In the genomic region with DNA sequence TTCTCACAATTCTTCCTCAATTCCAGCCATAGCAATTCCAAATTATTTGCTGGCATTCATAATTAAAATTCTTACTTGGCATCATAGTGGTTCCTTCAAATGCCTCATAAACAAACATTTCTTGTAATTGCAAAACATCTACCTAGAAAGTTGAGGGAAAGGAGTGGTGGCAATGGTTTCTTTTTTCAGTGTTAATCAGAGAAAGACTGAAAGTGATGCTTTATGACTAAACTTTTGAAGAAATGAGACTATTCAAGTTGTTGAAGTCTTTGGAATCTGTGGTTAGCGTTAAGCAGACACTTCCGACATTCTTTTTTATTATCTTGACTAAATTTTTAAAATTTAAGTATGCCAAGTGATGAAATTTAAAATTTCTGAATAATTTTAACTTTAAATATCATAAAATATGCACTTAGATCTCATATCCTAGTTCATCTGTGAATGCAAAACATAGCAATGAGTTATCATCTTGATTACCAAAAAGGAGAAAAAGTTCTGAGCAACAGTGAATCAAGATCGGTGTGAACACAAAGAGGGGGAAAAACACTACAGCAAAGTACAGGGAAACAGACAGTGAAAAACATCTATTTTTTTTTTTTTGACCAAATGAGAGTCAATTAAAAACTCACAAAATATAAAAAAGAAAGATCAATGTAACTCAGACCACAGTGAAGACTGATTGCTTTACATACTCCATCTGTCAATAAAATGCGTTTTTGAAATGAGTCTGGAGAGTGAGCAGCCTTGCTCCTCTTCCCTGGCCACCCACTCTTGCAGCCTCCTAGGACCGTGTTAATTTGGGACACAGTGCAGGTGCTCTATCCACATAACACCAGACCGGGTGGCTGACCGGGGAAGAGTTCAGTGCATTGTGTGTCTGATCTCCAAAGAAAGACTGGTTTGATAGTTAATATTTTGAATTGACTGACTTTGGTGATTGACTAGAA, we compare ENCODE assay signal across 20 cellular contexts. TPM values are rescaled to one million over a fixed set of nuclear protein-coding genes. Genes with fewer than 3 reads are reported as not detected.
A peak's percentile ranks its signal among the peaks of the same experiment; 100 is the strongest.
DNase-seq lines count a peak whose midpoint lies in the region; ATAC-seq and TF ChIP-seq lines count a peak whose summit lies in the region.
"Had no signal": no experiment of that assay in that cellular context is flagged by ENCODE, and none has a peak within 500 bp of the region (broad histone marks: within the 10 kb centered on the region; RNA-seq: fewer than 3 reads in every experiment).

No MANE protein-coding gene starts in this region.

- dilution Hi-C loops in mammary epithelial cell (cut with HindIII; ENCODE audit: low sequenced_read_pairs), result no loop called here

- no TSS peak for BruUV-seq in mammary epithelial cell (replicated peaks; lab: Mats Ljungman, UMichigan)

- H3K9me3 Mint-ChIP-seq in activated naive CD4-positive, alpha-beta T cell treated with anti-CD3 and anti-CD28 coated beads, Interleukin-2, amount 50 U/mL, for 24 hours, result no peaks in the 10 kb centered on the region
- no peaks in the 10 kb centered on the region for H3K9me3 Mint-ChIP-seq in activated T-helper 2 cell treated with anti-CD3 and anti-CD28 coated beads, Interferon-gamma antibody, Interleukin-2, Interleukin-4, amounts not matched to agents 10 μg/mL and 5 μg/mL and 100 μg/mL, durations not matched to agents 14 hours and 24 hours and 36 hours
- H3K9me3 Mint-ChIP-seq in stimulated activated naive CD8-positive, alpha-beta T cell treated with anti-CD3 and anti-CD28 coated beads, Interleukin-15, amount 100 ng/mL, for 72 hours, result no peaks in the 10 kb centered on the region
- H3K9me3 Mint-ChIP-seq: dendritic cell treated with granulocyte-macrophage colony-stimulating factor and Interleukin-4, amounts not matched to agents 40 ng/mL and 50 ng/mL, for 4 days had no signal

- H3K4me3 ChIP-seq in mammary epithelial cell (replicated peaks in 1 of 3; ENCODE audit: insufficient read depth in 1 of 3, low read depth in 2 of 3, low read length in 3 of 3) (no peak overlapping the region), foreskin fibroblast (ENCODE audit: low read depth in 1 of 2, low read length in 2 of 2) (no peak overlapping the region)
- H3K4me3 ChIP-seq: GM23248, right lobe of liver, thyroid gland had no signal

- WGBS in mammary epithelial cell (ENCODE audit: low coverage, missing lambda C conversion rate), result 82% methylated on average over 7 of the region's 7 CpGs

- TF ChIP-seq CTCF in mammary epithelial cell (conservative IDR thresholded peaks at IDR 0.05 in 1 of 2, IDR thresholded peaks at IDR 0.05 in 1 of 2; ENCODE audit: extremely low read depth in 1 of 2, insufficient read depth in 1 of 2, low read depth in 1 of 2, low read length in 2 of 2), result no peak
- TF ChIP-seq CTCF in foreskin fibroblast (IDR thresholded peaks at IDR 0.05; ENCODE audit: low read depth, low read length), result no peak

- intact Hi-C loops in activated T-helper 2 cell treated with anti-CD3 and anti-CD28 coated beads, Interferon-gamma antibody, Interleukin-2, Interleukin-4, amounts not matched to agents 10 μg/mL and 5 μg/mL and 100 μg/mL, durations not matched to agents 14 hours and 24 hours and 36 hours (cut with micrococcal nuclease), result loop anchor here (1.0 to 10.0 kb wide), 10 partner anchors 10 to 1301 kb away; no protein-coding TSS in a partner anchor
- intact Hi-C loops in mammary epithelial cell (cut with micrococcal nuclease), result no loop called here

- H3K4me2 ChIP-seq in mammary epithelial cell (ENCODE audit: insufficient read depth, low read depth, low read length), result no peak overlapping the region

- H3K9me3 ChIP-seq in mammary epithelial cell (replicated peaks; ENCODE audit: insufficient read depth, low read length), result no peaks in the 10 kb centered on the region
- H3K9me3 ChIP-seq: right lobe of liver, thyroid gland had no signal

- peak; percentile 82 for ATAC-seq in HG02885 (IDR thresholded peaks at IDR 0.05; ENCODE audit: poor library complexity, unreplicated experiment)
- peak; percentile 57 for ATAC-seq in stimulated activated naive CD8-positive, alpha-beta T cell treated with anti-CD3 and anti-CD28 coated beads, Interleukin-15, amount 100 ng/mL, for 72 hours
- ATAC-seq: foreskin keratinocyte, right lobe of liver, Right ventricle myocardium inferior had no signal

- no peaks in the 10 kb centered on the region for H4K20me1 ChIP-seq in mammary epithelial cell (ENCODE audit: insufficient read depth, low read length)

- H3K27me3 ChIP-seq in mammary epithelial cell (ENCODE audit: insufficient read depth, low read length), result peaks cover 2% of the 10 kb centered on the region
- H3K27me3 ChIP-seq: foreskin keratinocyte, right lobe of liver, thyroid gland had no signal

- peaks cover 97% of the 10 kb centered on the region for H3K4me1 Mint-ChIP-seq in activated naive CD4-positive, alpha-beta T cell treated with anti-CD3 and anti-CD28 coated beads, Interleukin-2, amount 50 U/mL, for 24 hours
- peaks cover 72% of the 10 kb centered on the region for H3K4me1 Mint-ChIP-seq in activated T-helper 2 cell treated with anti-CD3 and anti-CD28 coated beads, Interferon-gamma antibody, Interleukin-2, Interleukin-4, amounts not matched to agents 10 μg/mL and 5 μg/mL and 100 μg/mL, durations not matched to agents 14 hours and 24 hours and 36 hours (ENCODE audit: low read depth)
- peaks cover 97% of the 10 kb centered on the region for H3K4me1 Mint-ChIP-seq in stimulated activated naive CD8-positive, alpha-beta T cell treated with anti-CD3 and anti-CD28 coated beads, Interleukin-15, amount 100 ng/mL, for 72 hours

- no peak overlapping the region for H3K9ac ChIP-seq in mammary epithelial cell (ENCODE audit: insufficient read depth, low read length)
- H3K9ac ChIP-seq: GM23248, parathyroid adenoma had no signal

- no peak overlapping the region for H2AFZ ChIP-seq in mammary epithelial cell (ENCODE audit: low read depth, low read length)
- H2AFZ ChIP-seq: GM23248, parathyroid adenoma had no signal

- H3K4me3 Mint-ChIP-seq in activated naive CD4-positive, alpha-beta T cell treated with anti-CD3 and anti-CD28 coated beads, Interleukin-2, amount 50 U/mL, for 24 hours, result peak overlapping the region; percentile 76
- H3K4me3 Mint-ChIP-seq in activated T-helper 2 cell treated with anti-CD3 and anti-CD28 coated beads, Interferon-gamma antibody, Interleukin-2, Interleukin-4, amounts not matched to agents 10 μg/mL and 5 μg/mL and 100 μg/mL, durations not matched to agents 14 hours and 24 hours and 36 hours (ENCODE audit: low read depth), result peak overlapping the region; percentile 59
- peak overlapping the region; percentile 73 to 83 for H3K4me3 Mint-ChIP-seq in stimulated activated naive CD8-positive, alpha-beta T cell treated with anti-CD3 and anti-CD28 coated beads, Interleukin-15, amount 100 ng/mL, for 72 hours
- H3K4me3 Mint-ChIP-seq: dendritic cell treated with granulocyte-macrophage colony-stimulating factor and Interleukin-4, amounts not matched to agents 40 ng/mL and 50 ng/mL, for 4 days had no signal

- no peaks in the 10 kb centered on the region for H3K36me3 ChIP-seq in mammary epithelial cell (ENCODE audit: insufficient read depth, low read length)
- H3K36me3 ChIP-seq: right lobe of liver, thyroid gland had no signal

- in situ Hi-C loops in mammary epithelial cell (cut with MboI; ENCODE audit: low sequenced_read_pairs in 2 of 2), result no loop called here

- H3K27me3 Mint-ChIP-seq in activated naive CD4-positive, alpha-beta T cell treated with anti-CD3 and anti-CD28 coated beads, Interleukin-2, amount 50 U/mL, for 24 hours, result no peaks in the 10 kb centered on the region
- H3K27me3 Mint-ChIP-seq in activated T-helper 2 cell treated with anti-CD3 and anti-CD28 coated beads, Interferon-gamma antibody, Interleukin-2, Interleukin-4, amounts not matched to agents 10 μg/mL and 5 μg/mL and 100 μg/mL, durations not matched to agents 14 hours and 24 hours and 36 hours (ENCODE audit: low read depth), result no peaks in the 10 kb centered on the region
- no peaks in the 10 kb centered on the region for H3K27me3 Mint-ChIP-seq in stimulated activated naive CD8-positive, alpha-beta T cell treated with anti-CD3 and anti-CD28 coated beads, Interleukin-15, amount 100 ng/mL, for 72 hours
- H3K27me3 Mint-ChIP-seq: dendritic cell treated with granulocyte-macrophage colony-stimulating factor and Interleukin-4, amounts not matched to agents 40 ng/mL and 50 ng/mL, for 4 days had no signal

- no peaks in the 10 kb centered on the region for H3K79me2 ChIP-seq in mammary epithelial cell (ENCODE audit: insufficient read depth, low read length)
- H3K79me2 ChIP-seq: parathyroid adenoma had no signal

- CTCF ChIA-PET in mammary epithelial cell (lab: Charles Lee; ENCODE audit: low non-redundant PET), result no interaction called here

- peak overlapping the region; percentile 100 for H3K27ac Mint-ChIP-seq in activated naive CD4-positive, alpha-beta T cell treated with anti-CD3 and anti-CD28 coated beads, Interleukin-2, amount 50 U/mL, for 24 hours
- peak overlapping the region; percentile 97 for H3K27ac Mint-ChIP-seq in activated T-helper 2 cell treated with anti-CD3 and anti-CD28 coated beads, Interferon-gamma antibody, Interleukin-2, Interleukin-4, amounts not matched to agents 10 μg/mL and 5 μg/mL and 100 μg/mL, durations not matched to agents 14 hours and 24 hours and 36 hours
- H3K27ac Mint-ChIP-seq in stimulated activated naive CD8-positive, alpha-beta T cell treated with anti-CD3 and anti-CD28 coated beads, Interleukin-15, amount 100 ng/mL, for 72 hours, result peak overlapping the region; percentile 96 to 99
- H3K27ac Mint-ChIP-seq: dendritic cell treated with granulocyte-macrophage colony-stimulating factor and Interleukin-4, amounts not matched to agents 40 ng/mL and 50 ng/mL, for 4 days had no signal

- H3K4me1 ChIP-seq in mammary epithelial cell (ENCODE audit: insufficient read depth, low read length), result no peaks in the 10 kb centered on the region
- H3K4me1 ChIP-seq: foreskin keratinocyte, right lobe of liver, thyroid gland had no signal

- H3K36me3 Mint-ChIP-seq in activated naive CD4-positive, alpha-beta T cell treated with anti-CD3 and anti-CD28 coated beads, Interleukin-2, amount 50 U/mL, for 24 hours, result peaks cover 9% of the 10 kb centered on the region
- peaks cover 6% of the 10 kb centered on the region for H3K36me3 Mint-ChIP-seq in activated T-helper 2 cell treated with anti-CD3 and anti-CD28 coated beads, Interferon-gamma antibody, Interleukin-2, Interleukin-4, amounts not matched to agents 10 μg/mL and 5 μg/mL and 100 μg/mL, durations not matched to agents 14 hours and 24 hours and 36 hours (ENCODE audit: low read depth)

- DNase-seq in activated naive CD4-positive, alpha-beta T cell treated with Interleukin-2 at 50 U/mL for 16 hours, result no peak
- no peak for DNase-seq in activated T-helper 2 cell treated with anti-CD3 and anti-CD28 coated beads, Interferon-gamma antibody, Interleukin-2, Interleukin-4, amounts not matched to agents 10 μg/mL and 5 μg/mL and 100 μg/mL, durations not matched to agents 14 hours and 24 hours and 36 hours (ENCODE audit: low spot score)
- no peak for DNase-seq in stimulated activated naive CD8-positive, alpha-beta T cell treated with anti-CD3 and anti-CD28 coated beads, Interleukin-15, amount 100 ng/mL, for 72 hours
- DNase-seq in mammary epithelial cell (no peak), foreskin fibroblast (no peak), anterior cingulate cortex (lab: John Stamatoyannopoulos, UW) (no peak)
- DNase-seq: DMS79; foreskin keratinocyte; GM23248; Kasumi-1; NCI-H1092; NCI-H510A treated with DMSO at 0.1 percent for 48 hours; right lobe of liver; stimulated activated CD4-positive, alpha-beta T cell treated with anti-CD3 and anti-CD28 coated beads, Interleukin-15, amount 100 ng/mL, for 24 hours; thyroid gland had no signal

- no peak overlapping the region for H3K27ac ChIP-seq in mammary epithelial cell (ENCODE audit: insufficient read depth, low read depth, low read length)
- H3K27ac ChIP-seq: foreskin keratinocyte, GM23248, parathyroid adenoma, right lobe of liver, thyroid gland had no signal

RNA-seq across cellular contexts. Expression of a gene that starts 20.6 kb away (rescaled TPM):
- total RNA-seq in activated T-helper 2 cell treated with anti-CD3 and anti-CD28 coated beads, Interferon-gamma antibody, Interleukin-2, Interleukin-4, amounts not matched to agents 10 μg/mL and 5 μg/mL and 100 μg/mL, durations not matched to agents 14 hours and 24 hours and 36 hours, result 60.9 and 66.9 TPM in 2 replicates
- total RNA-seq in mammary epithelial cell, result 1 to 10 TPM; 1.0 to 9.2 TPM
- 5.3 TPM for polyA plus RNA-seq in mammary epithelial cell
- polyA minus RNA-seq in mammary epithelial cell, result 2.6 TPM
